ENCODE assay signal across 18 cellular contexts in the genomic region with DNA sequence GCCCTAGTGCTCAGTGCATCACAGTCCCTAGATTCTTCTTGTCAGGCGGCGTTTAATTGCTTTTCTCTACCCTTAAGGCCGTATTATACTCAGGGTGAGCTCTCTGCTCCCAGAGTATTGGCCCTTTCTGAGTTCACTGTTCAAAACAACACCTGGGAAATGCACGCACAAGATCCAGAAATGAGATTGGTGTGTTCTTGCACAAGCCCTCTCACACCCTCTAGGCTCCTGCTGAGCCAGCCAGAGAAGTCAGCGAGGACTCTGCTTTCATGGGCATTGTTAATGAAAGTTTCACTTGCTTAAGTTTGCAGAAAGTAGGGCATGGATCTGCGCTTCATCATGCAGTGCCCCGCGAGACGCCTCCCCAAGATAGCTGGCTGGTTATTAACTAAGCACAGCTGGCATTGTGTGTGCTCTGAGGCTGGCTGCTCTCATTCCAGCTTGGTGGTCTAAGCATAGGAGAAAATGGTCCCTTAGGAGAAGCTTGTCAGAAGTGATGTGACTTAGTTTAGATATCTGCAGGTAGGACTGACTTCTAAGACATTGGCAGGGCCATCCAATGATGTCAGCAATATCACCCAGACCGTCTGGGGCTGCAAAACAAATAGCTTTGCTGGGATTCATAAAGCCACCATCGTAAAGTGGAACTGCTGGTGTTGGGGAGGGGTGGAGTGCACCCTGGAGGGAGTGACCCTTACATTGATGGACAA. TPM values are rescaled to one million over a fixed set of nuclear protein-coding genes. Genes with fewer than 3 reads are reported as not detected.
DNase-seq lines count a peak whose midpoint lies in the region; ATAC-seq and TF ChIP-seq lines count a peak whose summit lies in the region.
"Had no signal": no experiment of that assay in that cellular context is flagged by ENCODE, and none has a peak within 500 bp of the region (broad histone marks: within the 10 kb centered on the region; RNA-seq: fewer than 3 reads in every experiment).

No MANE protein-coding gene starts in this region.

- H3K4me1 ChIP-seq in left ventricle myocardium inferior (peaks cover 5% of the 10 kb centered on the region), heart left ventricle (peaks cover 0 to 29% (median 0%) of the 10 kb centered on the region in 12 donors), rectal smooth muscle tissue (ENCODE audit: control insufficient read depth, insufficient read depth, low read length) (peaks cover 13% of the 10 kb centered on the region), lower lobe of right lung (peaks cover 27% of the 10 kb centered on the region)
- H3K4me1 ChIP-seq: BE2C had no signal

- no peak for ATAC-seq in heart left ventricle
- peak; percentile 49 for ATAC-seq in left colon
- ATAC-seq in lower lobe of right lung = no peak

- 92 to 95% (median 94%) methylated on average over 11 of the region's 11 CpGs for WGBS in heart left ventricle, 4 donors

- H3K27me3 ChIP-seq in left ventricle myocardium inferior (ENCODE audit: low read depth) (no peaks in the 10 kb centered on the region), heart left ventricle (no peaks in the 10 kb centered on the region), rectal smooth muscle tissue (ENCODE audit: control insufficient read depth, insufficient read depth, low read length) (no peaks in the 10 kb centered on the region), lower lobe of right lung (ENCODE audit: low read depth) (no peaks in the 10 kb centered on the region)

- H3K27ac ChIP-seq in left ventricle myocardium inferior (replicated peaks) = peak overlapping the region; percentile 36
- H3K27ac ChIP-seq in heart left ventricle = no peak overlapping the region
- peak overlapping the region; percentile 48 for H3K27ac ChIP-seq in rectal smooth muscle tissue (ENCODE audit: low read depth, low read length)
- no peak overlapping the region for H3K27ac ChIP-seq in lower lobe of right lung
- H3K27ac ChIP-seq in coronary artery = no peak overlapping the region

- H3K4me3 ChIP-seq in left ventricle myocardium inferior (no peak overlapping the region), heart left ventricle (no peak overlapping the region), rectal smooth muscle tissue (ENCODE audit: low read length) (no peak overlapping the region), lower lobe of right lung (no peak overlapping the region), coronary artery (no peak overlapping the region)

- H3K9me3 ChIP-seq in left ventricle myocardium inferior (replicated peaks) (no peaks in the 10 kb centered on the region), heart left ventricle (no peaks in the 10 kb centered on the region), lower lobe of right lung (no peaks in the 10 kb centered on the region)
- H3K9me3 ChIP-seq: BE2C had no signal

- TF ChIP-seq CTCF in left ventricle myocardium inferior (IDR thresholded peaks at IDR 0.05; ENCODE audit: borderline replicate concordance) (no peak), heart left ventricle (IDR thresholded peaks at IDR 0.05) (no peak), lower lobe of right lung (IDR thresholded peaks at IDR 0.05) (no peak), coronary artery (IDR thresholded peaks at IDR 0.05) (no peak)

- H3K36me3 ChIP-seq in left ventricle myocardium inferior (no peaks in the 10 kb centered on the region), heart left ventricle (no peaks in the 10 kb centered on the region), rectal smooth muscle tissue (ENCODE audit: control insufficient read depth, insufficient read depth, low read length) (peaks cover 2% of the 10 kb centered on the region), lower lobe of right lung (no peaks in the 10 kb centered on the region)
- H3K36me3 ChIP-seq: BE2C had no signal

- DNase-seq in left ventricle myocardium inferior = no peak
- DNase-seq in heart left ventricle = no peak
- no peak for DNase-seq in left colon
- no peak for DNase-seq in hepatic stellate cell (ENCODE audit: low spot score)
- no peak for DNase-seq in lower lobe of right lung
- DNase-seq in GM19240 (ENCODE audit: insufficient read length, low spot score) = no peak
- no peak for DNase-seq in coronary artery (ENCODE audit: low spot score)
- DNase-seq: 8988T; BE2C; CD8-positive, alpha-beta memory T cell; DMS79; HFFc6; KG1; MV-4-11; NCI-H2227 treated with DMSO at 0.1 percent for 48 hours; NCI-H510A treated with DMSO at 0.1 percent for 48 hours; SHP77 had no signal

- intact Hi-C loops in left ventricle myocardium inferior (cut with micrococcal nuclease) = no loop called here
- intact Hi-C loops in heart left ventricle (cut with DNase I) = no loop called here
- intact Hi-C loops in left colon (cut with DNase I, micrococcal nuclease) = no loop called here
- intact Hi-C loops in lower lobe of right lung (cut with DNase I) = no loop called here

- no peak for TF ChIP-seq POLR2A in heart left ventricle (IDR thresholded peaks at IDR 0.05)

- H3K9ac ChIP-seq in rectal smooth muscle tissue (ENCODE audit: low read length) = no peak overlapping the region

RNA-seq across cellular contexts. Expression of a gene that starts 28.7 kb away (rescaled TPM):
- total RNA-seq in left ventricle myocardium inferior (7.6 TPM), heart left ventricle (10 to 100 TPM in 1 of 9 donors, 1 to 10 TPM in 8; 2.9 to 14.1 (median 6.4) TPM), left colon (10 to 100 TPM; 63.3 to 68.5 TPM), lower lobe of right lung (7.9 TPM)
- 1 to 10 TPM; 1.0 to 3.1 TPM for polyA plus RNA-seq in heart left ventricle

Comparison
In these comparisons a context has a peak if more than half of its experiments do, and no peak if none do; other contexts are left out.
1. H3K27ac ChIP-seq: peak in left ventricle myocardium inferior (single experiment) and rectal smooth muscle tissue (single experiment); none in heart left ventricle (0 of 12), lower lobe of right lung (single experiment) and coronary artery (0 of 2).